2 cellular contexts compared by ENCODE assay signal in the genomic region with DNA sequence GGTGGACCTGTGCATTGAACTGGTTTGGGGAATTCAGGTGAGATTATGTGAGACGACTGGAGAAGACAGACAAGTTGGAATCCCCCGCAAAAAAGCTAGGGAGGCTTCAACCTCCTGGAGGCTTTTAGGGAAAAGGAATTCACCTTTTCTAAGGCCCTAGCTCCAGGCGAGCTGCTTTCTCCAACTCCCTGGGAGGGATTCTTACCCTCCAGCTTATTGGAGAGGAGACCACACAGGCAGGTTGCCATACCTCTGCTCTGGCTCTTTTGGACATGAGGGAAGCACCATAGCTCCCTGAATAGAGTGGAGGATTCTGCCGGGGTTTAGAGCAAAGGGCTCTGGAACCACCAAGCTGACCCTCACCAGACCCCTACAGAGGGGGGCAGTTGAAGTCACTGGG.
TF ChIP-seq lines count a peak whose summit lies in the region.

No MANE protein-coding gene starts in this region.

TF ChIP-seq in HEK293, 187 proteins besides CTCF, POLR2A, EP300 and RAD21:
- TF ChIP-seq MZF1 (tag by site-specific recombination; IDR thresholded peaks at IDR 0.05; ENCODE audit: borderline replicate concordance): no peak
- TF ChIP-seq ZNF785 (tag by site-specific recombination; IDR thresholded peaks at IDR 0.05): no peak
- TF ChIP-seq ZNF677 (tag by site-specific recombination; IDR thresholded peaks at IDR 0.05): no peak
- TF ChIP-seq ZNF600 (tag by site-specific recombination; IDR thresholded peaks at IDR 0.05): no peak
- TF ChIP-seq ZNF660 (tag by site-specific recombination; IDR thresholded peaks at IDR 0.05): no peak
- peak; percentile 66 for TF ChIP-seq GLIS1 (tag by site-specific recombination; IDR thresholded peaks at IDR 0.05)
- no peak for TF ChIP-seq ZNF664 (tag by site-specific recombination; IDR thresholded peaks at IDR 0.05)
- TF ChIP-seq ZNF555 (tag by site-specific recombination; conservative IDR thresholded peaks at IDR 0.05): no peak
TF ChIP-seq in HEK293: peak in this region for 1.

TF ChIP-seq in H1, 55 proteins besides CTCF, POLR2A, EP300 and RAD21:
- TF ChIP-seq NRF1 (IDR thresholded peaks at IDR 0.05; ENCODE audit: low read depth, low read length) (no peak), SP4 (IDR thresholded peaks at IDR 0.05; ENCODE audit: low read length) (no peak), SAP30 (IDR thresholded peaks at IDR 0.05; ENCODE audit: insufficient read depth, insufficient replicate concordance, low read length) (no peak), ASH2L (IDR thresholded peaks at IDR 0.05; ENCODE audit: low read length) (no peak), GTF2F1 (IDR thresholded peaks at IDR 0.05; ENCODE audit: borderline replicate concordance, low read depth, low read length) (no peak), TAF7 (optimal IDR thresholded peaks at IDR 0.05; ENCODE audit: borderline replicate concordance, low read depth, low read length) (no peak), CHD1 (IDR thresholded peaks at IDR 0.05; ENCODE audit: low read depth, low read length) (no peak), CHD2 (IDR thresholded peaks at IDR 0.05; ENCODE audit: low read length) (no peak), YY1 (IDR thresholded peaks at IDR 0.05; ENCODE audit: low read depth, low read length) (no peak), ZNF274 (IDR thresholded peaks at IDR 0.05; ENCODE audit: borderline replicate concordance, extremely low read depth, low read length) (no peak), TBP (IDR thresholded peaks at IDR 0.05; ENCODE audit: low read depth, low read length) (no peak), KDM5A (IDR thresholded peaks at IDR 0.05; ENCODE audit: low read length) (no peak), CREB1 (IDR thresholded peaks at IDR 0.05) (no peak), CEBPB (IDR thresholded peaks at IDR 0.05; ENCODE audit: low read depth, low read length) (no peak), PHF8 (conservative IDR thresholded peaks at IDR 0.05; ENCODE audit: low read depth, low read length) (no peak), BACH1 (IDR thresholded peaks at IDR 0.05; ENCODE audit: low read length) (no peak), RXRA (IDR thresholded peaks at IDR 0.05; ENCODE audit: insufficient read depth, low read depth, low read length) (no peak), SIRT6 (IDR thresholded peaks at IDR 0.05; ENCODE audit: low read length) (no peak)
- TF ChIP-seq, protein P1, sequence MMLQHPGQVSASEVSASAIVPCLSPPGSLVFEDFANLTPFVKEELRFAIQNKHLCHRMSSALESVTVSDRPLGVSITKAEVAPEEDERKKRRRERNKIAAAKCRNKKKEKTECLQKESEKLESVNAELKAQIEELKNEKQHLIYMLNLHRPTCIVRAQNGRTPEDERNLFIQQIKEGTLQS (IDR thresholded peaks at IDR 0.05; ENCODE audit: insufficient read depth, low read depth, low read length): no peak
